Comparison of ENCODE assay signal across 17 cellular contexts in the genomic region with DNA sequence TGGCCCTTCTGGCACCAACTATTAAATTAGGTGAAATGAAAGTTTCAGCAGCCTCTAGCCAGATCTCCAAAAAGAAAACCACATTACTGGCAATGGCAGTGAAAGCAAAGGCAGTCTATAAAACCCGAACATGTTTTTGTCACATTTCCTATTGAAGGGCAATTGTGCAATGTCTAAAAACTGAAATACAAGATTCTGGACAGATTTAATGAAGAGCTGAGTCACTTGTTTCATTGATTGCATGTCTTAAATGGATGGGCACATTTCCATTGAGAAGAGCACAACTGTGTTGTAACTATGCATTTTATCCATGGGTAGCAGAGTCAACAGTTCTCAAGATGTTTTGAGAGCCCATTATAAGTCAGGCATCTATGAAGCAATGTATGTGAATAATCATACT.
A peak's percentile ranks its signal among the peaks of the same experiment; 100 is the strongest.
DNase-seq lines count a peak whose midpoint lies in the region; ATAC-seq, FAIRE-seq and TF ChIP-seq lines count a peak whose summit lies in the region.
"Had no signal": no experiment of that assay in that cellular context is flagged by ENCODE, and none has a peak within 500 bp of the region (broad histone marks: within the 10 kb centered on the region; RNA-seq: fewer than 3 reads in every experiment).

No MANE protein-coding gene starts in this region.

- H3K4me3 ChIP-seq in ACC112 (ENCODE audit: low read depth, low read length): peak overlapping the region; percentile 40; the same call in 1 of the 2 replicates
- no peak overlapping the region for H3K4me3 ChIP-seq in bronchial epithelial cell (ENCODE audit: low read depth, low read length)
- H3K4me3 ChIP-seq in lung: no peak overlapping the region
- H3K4me3 ChIP-seq in SJCRH30: no peak overlapping the region
- H3K4me3 ChIP-seq: hepatocyte, thoracic aorta had no signal

- POLR2A ChIA-PET in HEK293T (lab: Yijun Ruan, JAX): no interaction called here

- CTCF ChIA-PET in HEK293T (lab: Yijun Ruan, JAX): no interaction called here

- WGBS in lung, 2 donors: 41 to 76% methylated on average over 1 of the region's 1 CpG

- H3K79me2 ChIP-seq in ACC112 (ENCODE audit: control insufficient read depth, insufficient read depth, low read length, unreplicated experiment): no peaks in the 10 kb centered on the region
- H3K79me2 ChIP-seq: hepatocyte, parathyroid adenoma had no signal

- H3K9me3 ChIP-seq in lung (ENCODE audit: control insufficient read depth in 2 of 2, insufficient read depth in 1 of 2, low read length in 1 of 2) (peaks cover 0 to 3% of the 10 kb centered on the region in 2 donors), SJCRH30 (replicated peaks) (peaks cover 15% of the 10 kb centered on the region)

- H3K27ac ChIP-seq in ACC112 (ENCODE audit: low read depth, low read length): peak overlapping the region; percentile 92
- no peak overlapping the region for H3K27ac ChIP-seq in lung (ENCODE audit: low read depth in 1 of 2, low read length in 1 of 2)
- no peak overlapping the region for H3K27ac ChIP-seq in SJCRH30
- H3K27ac ChIP-seq: parathyroid adenoma, thoracic aorta had no signal

- H3K4me1 ChIP-seq in ACC112 (ENCODE audit: control insufficient read depth, insufficient read depth, low read length, unreplicated experiment) (peaks cover 32% of the 10 kb centered on the region), lung (ENCODE audit: control insufficient read depth in 2 of 2, insufficient read depth in 2 of 2, low read length in 2 of 2) (peaks cover 0 to 2% of the 10 kb centered on the region in 2 donors), SJCRH30 (no peaks in the 10 kb centered on the region)
- H3K4me1 ChIP-seq: parathyroid adenoma had no signal

- no peaks in the 10 kb centered on the region for H3K27me3 ChIP-seq in ACC112 (ENCODE audit: insufficient read depth, low read length)
- no peaks in the 10 kb centered on the region for H3K27me3 ChIP-seq in bronchial epithelial cell (ENCODE audit: control insufficient read depth, insufficient read depth, low read length)
- no peaks in the 10 kb centered on the region for H3K27me3 ChIP-seq in lung (ENCODE audit: control insufficient read depth, insufficient read depth)
- H3K27me3 ChIP-seq in SJCRH30: no peaks in the 10 kb centered on the region
- H3K27me3 ChIP-seq: hepatocyte had no signal

- DNase-seq in HCEC 1CT (peak; percentile 87), bronchial epithelial cell (ENCODE audit: low read depth) (peak; percentile 27), lung (ENCODE audit: low spot score) (no peak), HEK293T (ENCODE audit: extremely low spot score) (no peak), superior temporal gyrus (ENCODE audit: extremely low spot score) (no peak), SJCRH30 (no peak)
- no peak for DNase-seq in stimulated activated CD4-positive, alpha-beta T cell treated with anti-CD3 and anti-CD28 coated beads, Interleukin-2, amount 100 ng/mL, for 24 hours
- DNase-seq: activated CD4-positive, alpha-beta T cell treated with anti-CD3 and anti-CD28 coated beads, Interleukin-2, amount 50 U/mL, for 1 hour; activated T-cell treated with anti-CD3 and anti-CD28 coated beads, Interleukin-2, amount 50 U/mL, for 24 hours; kidney glomerular epithelial cell; NCI-H2029 treated with DMSO at 0.1 percent for 48 hours; SHP77 treated with DMSO at 0.1 percent for 48 hours; T1000 had no signal

- FAIRE-seq in bronchial epithelial cell (lab: Jason Lieb, UNC): no peak

- TF ChIP-seq CTCF in bronchial epithelial cell (IDR thresholded peaks at IDR 0.05; ENCODE audit: insufficient read depth, low read length, severe bottlenecking): no peak
- TF ChIP-seq CTCF in lung (IDR thresholded peaks at IDR 0.05; ENCODE audit: control extremely low read depth, extremely low read depth): no peak

- H2AFZ ChIP-seq in ACC112 (ENCODE audit: low read length, unreplicated experiment): peak overlapping the region; percentile 3
- H2AFZ ChIP-seq: hepatocyte, parathyroid adenoma had no signal

- H3K36me3 ChIP-seq in ACC112 (ENCODE audit: insufficient read depth, low read length): no peaks in the 10 kb centered on the region
- H3K36me3 ChIP-seq in bronchial epithelial cell (ENCODE audit: control insufficient read depth, insufficient read depth, low read length): no peaks in the 10 kb centered on the region
- H3K36me3 ChIP-seq in lung (ENCODE audit: control insufficient read depth in 2 of 2, insufficient read depth in 2 of 2, low read length in 2 of 2): no peaks in the 10 kb centered on the region
- H3K36me3 ChIP-seq in SJCRH30: no peaks in the 10 kb centered on the region
- H3K36me3 ChIP-seq: thoracic aorta had no signal

- ATAC-seq in lung (ENCODE audit: insufficient read depth, low FRiP score): peak; percentile 14

TF ChIP-seq in HEK293T, 16 proteins besides CTCF, POLR2A, EP300 and RAD21:
- no peak for TF ChIP-seq FOXK2 (IDR thresholded peaks at IDR 0.05)
- no peak for TF ChIP-seq ARNT (IDR thresholded peaks at IDR 0.05)
- TF ChIP-seq ELF4 (IDR thresholded peaks at IDR 0.05): no peak
- no peak for TF ChIP-seq BHLHE40 (IDR thresholded peaks at IDR 0.05; ENCODE audit: borderline replicate concordance)
- no peak for TF ChIP-seq PKNOX1 (IDR thresholded peaks at IDR 0.05)
- no peak for TF ChIP-seq HDGF (IDR thresholded peaks at IDR 0.05; ENCODE audit: borderline replicate concordance)
- TF ChIP-seq SUZ12 (IDR thresholded peaks at IDR 0.05): no peak
- no peak for TF ChIP-seq SP1 (IDR thresholded peaks at IDR 0.05)
- TF ChIP-seq NFRKB (IDR thresholded peaks at IDR 0.05): no peak
- TF ChIP-seq TARDBP (IDR thresholded peaks at IDR 0.05): no peak
- no peak for TF ChIP-seq ZNF384 (IDR thresholded peaks at IDR 0.05)
- no peak for TF ChIP-seq L3MBTL2 (conservative IDR thresholded peaks at IDR 0.05)
- TF ChIP-seq FOXM1 (IDR thresholded peaks at IDR 0.05; ENCODE audit: borderline replicate concordance): no peak

Comparison
In these comparisons a context has a peak if more than half of its experiments do, and no peak if none do; other contexts are left out.
1. DNase-seq: peak in HCEC 1CT (single experiment) and bronchial epithelial cell (single experiment); none in lung (single experiment), stimulated activated CD4-positive, alpha-beta T cell treated with anti-CD3 and anti-CD28 coated beads, Interleukin-2, amount 100 ng/mL, for 24 hours (0 of 2), HEK293T (single experiment), superior temporal gyrus (single experiment) and SJCRH30 (0 of 2).